8 cellular contexts compared by ENCODE assay signal in genomic region chr1:107494061-107494460, GRCh38.
"Had no signal": no experiment of that assay in that cellular context is flagged by ENCODE, and none has a peak within 500 bp of the region (broad histone marks: within the 10 kb centered on the region; RNA-seq: fewer than 3 reads in every experiment).

No MANE protein-coding gene starts in this region.

- H3K4me3 Mint-ChIP-seq: GM23338, H9 had no signal

- FAIRE-seq: H1, H54, HTR-8/SVneo had no signal

- H3K4me3 ChIP-seq: GM23338 had no signal

- H3K4me2 ChIP-seq: GM23338, KMS-11 had no signal

- H3K27ac Mint-ChIP-seq: GM23338, H9 had no signal

- H3K9me3 Mint-ChIP-seq: GM23338, H9 had no signal

- H3K27ac ChIP-seq: KMS-11 had no signal

- DNase-seq: H9, HCEC 1CT, KBM-7 had no signal

- H3K9ac ChIP-seq: KMS-11 had no signal

- ATAC-seq: GM23338 had no signal
